Comparison of ENCODE assay signal across 10 cellular contexts in the genomic region with DNA sequence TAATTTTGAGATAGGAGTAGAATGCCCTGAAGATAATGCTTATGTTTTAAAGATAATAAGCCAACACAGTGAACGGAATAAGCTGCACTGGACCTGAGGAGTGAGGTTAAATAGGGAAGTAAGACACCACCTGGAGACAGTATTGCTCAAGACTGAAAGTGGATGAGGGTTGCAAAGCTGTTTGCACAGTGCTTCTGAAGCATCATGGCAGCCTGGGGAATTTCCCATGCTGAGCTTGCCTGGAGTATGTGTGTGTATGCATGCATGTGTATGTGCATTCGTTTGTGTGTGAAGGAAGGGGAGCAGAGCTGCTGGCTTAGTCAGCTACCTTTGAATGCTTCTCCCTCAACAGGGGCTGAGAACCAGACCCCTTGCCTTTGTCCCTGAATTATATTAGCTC. TPM values are rescaled to one million over a fixed set of nuclear protein-coding genes. Genes with fewer than 3 reads are reported as not detected.
DNase-seq lines count a peak whose midpoint lies in the region; ATAC-seq lines count a peak whose summit lies in the region.
"Had no signal": no experiment of that assay in that cellular context is flagged by ENCODE, and none has a peak within 500 bp of the region (broad histone marks: within the 10 kb centered on the region; RNA-seq: fewer than 3 reads in every experiment).

No MANE protein-coding gene starts in this region.

- H3K4me3 Mint-ChIP-seq in naive B cell: no peak overlapping the region
- H3K4me3 Mint-ChIP-seq in activated CD8-positive, alpha-beta T cell treated with anti-CD3 and anti-CD28 coated beads, Interleukin-2, amount 10 ng/mL, durations not matched to agents 7 days and 5 days: no peak overlapping the region

- peaks cover 0 to 8% (median 4%) of the 10 kb centered on the region in 7 donors for H3K9me3 Mint-ChIP-seq in naive B cell
- H3K9me3 Mint-ChIP-seq in activated CD8-positive, alpha-beta T cell treated with anti-CD3 and anti-CD28 coated beads, Interleukin-2, amount 10 ng/mL, durations not matched to agents 7 days and 5 days (ENCODE audit: insufficient read depth): no peaks in the 10 kb centered on the region

- H3K4me1 Mint-ChIP-seq in naive B cell: peaks cover 0 to 4% (median 0%) of the 10 kb centered on the region in 3 donors
- H3K4me1 Mint-ChIP-seq in activated CD8-positive, alpha-beta T cell treated with anti-CD3 and anti-CD28 coated beads, Interleukin-2, amount 10 ng/mL, durations not matched to agents 7 days and 5 days (ENCODE audit: low read depth): no peaks in the 10 kb centered on the region

- POLR2A ChIA-PET in activated CD8-positive, alpha-beta T cell treated with anti-CD3 and anti-CD28 coated beads, Interleukin-2, amount 10 ng/mL, durations not matched to agents 7 days and 5 days (lab: Charles Lee): no interaction called here

- H3K36me3 Mint-ChIP-seq in naive B cell: peaks cover 0 to 5% of the 10 kb centered on the region in 2 donors
- H3K36me3 Mint-ChIP-seq in activated CD8-positive, alpha-beta T cell treated with anti-CD3 and anti-CD28 coated beads, Interleukin-2, amount 10 ng/mL, durations not matched to agents 7 days and 5 days (ENCODE audit: low read depth): no peaks in the 10 kb centered on the region

- DNase-seq in naive B cell (no peak), cortex of kidney (lab: John Stamatoyannopoulos, UW) (no peak), NCI-H2029 treated with DMSO at 0.1 percent for 48 hours (lab: John Stamatoyannopoulos, UW) (no peak)
- DNase-seq in activated CD8-positive, alpha-beta T cell treated with anti-CD3 and anti-CD28 coated beads, Interleukin-2, amount 10 ng/mL, durations not matched to agents 7 days and 5 days: no peak
- DNase-seq: erythroblast, mesenchymal stem cell, thyroid gland had no signal

- no peaks in the 10 kb centered on the region for H3K27me3 Mint-ChIP-seq in naive B cell
- H3K27me3 Mint-ChIP-seq in activated CD8-positive, alpha-beta T cell treated with anti-CD3 and anti-CD28 coated beads, Interleukin-2, amount 10 ng/mL, durations not matched to agents 7 days and 5 days (ENCODE audit: low read depth): peaks cover 2% of the 10 kb centered on the region

- CTCF ChIA-PET in activated CD8-positive, alpha-beta T cell treated with anti-CD3 and anti-CD28 coated beads, Interleukin-2, amount 10 ng/mL, durations not matched to agents 7 days and 5 days (lab: Charles Lee): no interaction called here

- ATAC-seq in GM19035 (IDR thresholded peaks at IDR 0.05; ENCODE audit: unreplicated experiment) (peak; percentile 94), HG02588 (IDR thresholded peaks at IDR 0.05; ENCODE audit: unreplicated experiment) (peak; percentile 98), HG03571 (IDR thresholded peaks at IDR 0.05; ENCODE audit: unreplicated experiment) (peak; percentile 86), naive B cell (ENCODE audit: low read depth in 2 of 2) (peak; percentile 90 to 94)
- no peak for ATAC-seq in activated CD8-positive, alpha-beta T cell treated with anti-CD3 and anti-CD28 coated beads, Interleukin-2, amount 10 ng/mL, durations not matched to agents 7 days and 5 days

- H3K27ac Mint-ChIP-seq in naive B cell: no peak overlapping the region
- H3K27ac Mint-ChIP-seq in activated CD8-positive, alpha-beta T cell treated with anti-CD3 and anti-CD28 coated beads, Interleukin-2, amount 10 ng/mL, durations not matched to agents 7 days and 5 days: no peak overlapping the region

RNA-seq across cellular contexts. Expression of gene BHLHE41, which starts 35.8 kb away (rescaled TPM):
- polyA plus RNA-seq in naive B cell (ENCODE audit: low read depth in 6 of 6): 1 to 10 TPM in 4 of 6 donors, under 1 TPM in 1, not detected in 1; 0.56 to 5.7 (median 2.3) TPM
- not detected for total RNA-seq in activated CD8-positive, alpha-beta T cell treated with anti-CD3 and anti-CD28 coated beads, Interleukin-2, amount 10 ng/mL, durations not matched to agents 7 days and 5 days
